ENCODE assay signal across 1 cellular context in genomic region chr6:21201673-21202430, GRCh38.
TF ChIP-seq lines count a peak whose summit lies in the region.

No MANE protein-coding gene starts in this region.

TF ChIP-seq in HEK293, 187 proteins besides CTCF, POLR2A, EP300 and RAD21 (continued from another document):
- no peak for TF ChIP-seq PATZ1 (tag by site-specific recombination; IDR thresholded peaks at IDR 0.05)
- TF ChIP-seq ZNF37A (tag by site-specific recombination; IDR thresholded peaks at IDR 0.05): no peak
- peak; percentile 87 for TF ChIP-seq WT1 (tag by site-specific recombination; IDR thresholded peaks at IDR 0.05)
- TF ChIP-seq ZNF610 (tag by site-specific recombination; IDR thresholded peaks at IDR 0.05; ENCODE audit: borderline replicate concordance): peak; percentile 70; the same call in 1 of the 2 replicates
- TF ChIP-seq ZNF416 (tag by site-specific recombination; IDR thresholded peaks at IDR 0.05): no peak
- TF ChIP-seq ZNF148 (tag by site-specific recombination; IDR thresholded peaks at IDR 0.05; ENCODE audit: borderline replicate concordance): no peak
- TF ChIP-seq ZNF324 (tag by site-specific recombination; IDR thresholded peaks at IDR 0.05): peak; percentile 25; the same call in 1 of the 2 replicates
- no peak for TF ChIP-seq ZNF335 (tag by site-specific recombination; conservative IDR thresholded peaks at IDR 0.05)
- TF ChIP-seq ZNF2 (tag by site-specific recombination; IDR thresholded peaks at IDR 0.05): no peak
- TF ChIP-seq ZNF426 (tag by site-specific recombination; IDR thresholded peaks at IDR 0.05): no peak
- TF ChIP-seq HOXA7 (CRISPR knock-in tag; IDR thresholded peaks at IDR 0.05; ENCODE audit: borderline replicate concordance): no peak
- peak; percentile 22; the same call in 1 of the 2 replicates for TF ChIP-seq KLF1 (tag by site-specific recombination; IDR thresholded peaks at IDR 0.05)
- no peak for TF ChIP-seq ZNF664 (tag by site-specific recombination; IDR thresholded peaks at IDR 0.05)
- 0 out of 2 replicates have a peak, but pooled peaks have one; percentile 3 for TF ChIP-seq ZNF654 (tag by site-specific recombination; IDR thresholded peaks at IDR 0.05; ENCODE audit: low read depth)
- no peak for TF ChIP-seq ZNF747 (tag by site-specific recombination; IDR thresholded peaks at IDR 0.05)
- no peak for TF ChIP-seq ZNF701 (tag by site-specific recombination; IDR thresholded peaks at IDR 0.05)
- no peak for TF ChIP-seq MEIS1 (CRISPR knock-in tag; IDR thresholded peaks at IDR 0.05; ENCODE audit: borderline replicate concordance)
- TF ChIP-seq ZNF585B (tag by site-specific recombination; IDR thresholded peaks at IDR 0.05): no peak
- no peak for TF ChIP-seq ZNF341 (tag by site-specific recombination; IDR thresholded peaks at IDR 0.05; ENCODE audit: low read depth)
- no peak for TF ChIP-seq PRDM2 (tag by site-specific recombination; IDR thresholded peaks at IDR 0.05; ENCODE audit: borderline replicate concordance)
- no peak for TF ChIP-seq SALL2 (tag by site-specific recombination; IDR thresholded peaks at IDR 0.05; ENCODE audit: borderline replicate concordance)
- no peak for TF ChIP-seq ZNF768 (tag by site-specific recombination; IDR thresholded peaks at IDR 0.05)
- no peak for TF ChIP-seq KLF16 (tag by site-specific recombination; IDR thresholded peaks at IDR 0.05)
- TF ChIP-seq ZBTB49 (tag by site-specific recombination; IDR thresholded peaks at IDR 0.05; ENCODE audit: low read depth): no peak
- peak; percentile 72; the same call in 1 of the 2 replicates for TF ChIP-seq MZF1 (tag by site-specific recombination; IDR thresholded peaks at IDR 0.05; ENCODE audit: borderline replicate concordance)
- TF ChIP-seq ZSCAN5A (tag by site-specific recombination; IDR thresholded peaks at IDR 0.05): no peak
- TF ChIP-seq ZNF629 (tag by site-specific recombination; IDR thresholded peaks at IDR 0.05): peak; percentile 63
- TF ChIP-seq ZNF558 (tag by site-specific recombination; IDR thresholded peaks at IDR 0.05): no peak
- TF ChIP-seq YY2 (tag by site-specific recombination; IDR thresholded peaks at IDR 0.05): no peak
- no peak for TF ChIP-seq ZNF274 (IDR thresholded peaks at IDR 0.05; ENCODE audit: low read length)
- TF ChIP-seq ZNF274 (tag by site-specific recombination; IDR thresholded peaks at IDR 0.05; ENCODE audit: borderline replicate concordance): no peak
- TF ChIP-seq BCL11A (tag by site-specific recombination; IDR thresholded peaks at IDR 0.05; ENCODE audit: low read depth): peak; percentile 90
TF ChIP-seq in HEK293: peak in this region for 51.
